9 cellular contexts compared by ENCODE assay signal in the genomic region with DNA sequence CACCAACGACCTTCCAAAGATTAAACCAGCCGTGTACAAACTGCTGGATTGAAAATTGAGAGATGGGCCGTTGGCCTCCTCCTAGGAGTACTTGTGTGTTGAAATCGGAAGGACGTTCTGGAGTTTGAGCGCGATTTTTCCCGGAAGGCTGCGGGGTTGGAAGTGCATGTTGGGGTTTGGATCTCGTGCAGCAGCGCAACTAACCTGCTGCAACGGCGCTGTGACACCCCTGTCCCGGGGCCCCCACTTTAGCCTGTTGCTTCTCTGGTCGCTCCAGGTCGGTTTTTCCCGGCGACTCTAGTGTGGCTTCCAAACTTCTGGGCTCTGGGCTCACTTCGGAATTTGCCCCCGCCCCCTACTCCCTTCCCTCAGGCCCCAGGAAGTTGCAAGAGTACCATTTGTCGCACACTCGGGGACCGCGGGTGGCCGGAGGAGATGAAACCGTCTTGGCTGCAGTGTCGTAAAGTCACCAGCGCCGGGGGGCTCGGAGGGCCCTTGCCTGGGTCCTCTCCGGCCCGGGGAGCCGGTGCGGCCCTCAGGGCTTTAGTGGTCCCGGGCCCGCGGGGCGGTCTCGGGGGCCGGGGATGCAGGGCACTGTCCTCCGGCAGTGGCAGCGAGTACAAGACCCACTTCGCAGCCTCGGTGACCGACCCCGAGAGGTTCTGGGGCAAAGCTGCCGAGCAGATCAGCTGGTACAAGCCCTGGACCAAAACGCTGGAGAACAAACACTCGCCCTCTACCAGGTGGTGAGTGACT. TPM values are rescaled to one million over a fixed set of nuclear protein-coding genes. Genes with fewer than 3 reads are reported as not detected.
DNase-seq lines count a peak whose midpoint lies in the region; ATAC-seq and TF ChIP-seq lines count a peak whose summit lies in the region.
"Had no signal": no experiment of that assay in that cellular context is flagged by ENCODE, and none has a peak within 500 bp of the region (broad histone marks: within the 10 kb centered on the region; RNA-seq: fewer than 3 reads in every experiment).

A gene with protein sequence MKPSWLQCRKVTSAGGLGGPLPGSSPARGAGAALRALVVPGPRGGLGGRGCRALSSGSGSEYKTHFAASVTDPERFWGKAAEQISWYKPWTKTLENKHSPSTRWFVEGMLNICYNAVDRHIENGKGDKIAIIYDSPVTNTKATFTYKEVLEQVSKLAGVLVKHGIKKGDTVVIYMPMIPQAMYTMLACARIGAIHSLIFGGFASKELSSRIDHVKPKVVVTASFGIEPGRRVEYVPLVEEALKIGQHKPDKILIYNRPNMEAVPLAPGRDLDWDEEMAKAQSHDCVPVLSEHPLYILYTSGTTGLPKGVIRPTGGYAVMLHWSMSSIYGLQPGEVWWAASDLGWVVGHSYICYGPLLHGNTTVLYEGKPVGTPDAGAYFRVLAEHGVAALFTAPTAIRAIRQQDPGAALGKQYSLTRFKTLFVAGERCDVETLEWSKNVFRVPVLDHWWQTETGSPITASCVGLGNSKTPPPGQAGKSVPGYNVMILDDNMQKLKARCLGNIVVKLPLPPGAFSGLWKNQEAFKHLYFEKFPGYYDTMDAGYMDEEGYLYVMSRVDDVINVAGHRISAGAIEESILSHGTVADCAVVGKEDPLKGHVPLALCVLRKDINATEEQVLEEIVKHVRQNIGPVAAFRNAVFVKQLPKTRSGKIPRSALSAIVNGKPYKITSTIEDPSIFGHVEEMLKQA (plus strand): TSS at position 394 of the 756 bp plus-strand sequence. CDS start 42 bp downstream, at position 436.

- ATAC-seq in IMR-90 (ENCODE audit: low read depth) (peak; percentile 67), left lung (peak; percentile 80)

- H3K9me1 ChIP-seq in IMR-90 (ENCODE audit: insufficient read depth, low read length) = 0 out of 2 replicates have a peak, but pooled peaks cover 3% of the 10 kb centered on the region

- peak within 1 kb of the TSS; percentile 26 for H2BK120ac ChIP-seq in IMR-90 (ENCODE audit: low read depth, low read length)

- H3K36me3 ChIP-seq in IMR-90 (ENCODE audit: control insufficient read depth, insufficient read depth, low read length) = no peaks in the 10 kb centered on the region
- H3K36me3 ChIP-seq in left lung = no peaks in the 10 kb centered on the region
- no peaks in the 10 kb centered on the region for H3K36me3 ChIP-seq in suprapubic skin

- in situ Hi-C loops in IMR-90 (cut with MboI; ENCODE audit: low sequenced_read_pairs) = no loop called here

- H3K4me3 ChIP-seq in IMR-90 (ENCODE audit: insufficient read depth, low read depth, low read length) = peak within 1 kb of the TSS; percentile 31
- peak within 1 kb of the TSS; percentile 46 to 57 for H3K4me3 ChIP-seq in left lung
- peak within 1 kb of the TSS; percentile 62 for H3K4me3 ChIP-seq in suprapubic skin

- H3K9me3 ChIP-seq in IMR-90 (ENCODE audit: control insufficient read depth, insufficient read depth, low read length) = no peaks in the 10 kb centered on the region
- no peaks in the 10 kb centered on the region for H3K9me3 ChIP-seq in left lung
- no peaks in the 10 kb centered on the region for H3K9me3 ChIP-seq in suprapubic skin

- peak within 1 kb of the TSS; percentile 38; the same call in 1 of the 2 replicates for H3K9ac ChIP-seq in IMR-90 (ENCODE audit: low read depth, low read length)

- BruUV-seq in IMR-90 (replicated peaks; lab: Mats Ljungman, UMichigan) = no TSS peak

- CTCF ChIA-PET in IMR-90 (lab: Yijun Ruan, JAX) = no interaction called here

- peaks cover 24% of the 10 kb centered on the region for H3K27me3 Mint-ChIP-seq in dendritic cell treated with granulocyte-macrophage colony-stimulating factor and Interleukin-4, amounts not matched to agents 40 ng/mL and 50 ng/mL, for 4 days

- H3K4me1 Mint-ChIP-seq in dendritic cell treated with granulocyte-macrophage colony-stimulating factor and Interleukin-4, amounts not matched to agents 40 ng/mL and 50 ng/mL, for 4 days (ENCODE audit: low read depth) = peaks cover 18% of the 10 kb centered on the region

- H3K4me2 ChIP-seq in IMR-90 (ENCODE audit: low read depth, low read length) = peak within 1 kb of the TSS; percentile 70

- H3K14ac ChIP-seq in IMR-90 (replicated peaks; ENCODE audit: low read depth, low read length) = peak within 1 kb of the TSS; percentile 25; the same call in 1 of the 2 replicates

- DNase-seq in IMR-90 = no peak
- DNase-seq in left lung = peak; percentile 56 to 75
- peak; percentile 73 to 83 for DNase-seq in suprapubic skin (ENCODE audit: low spot score in 2 of 2)
- DNase-seq in SHP77 (lab: John Stamatoyannopoulos, UW) = no peak
- no peak for DNase-seq in SIG-M5 (lab: John Stamatoyannopoulos, UW)
- no peak for DNase-seq in A172 (ENCODE audit: low spot score)
- no peak for DNase-seq in activated CD8-positive, alpha-beta memory T cell treated with anti-CD3 and anti-CD28 coated beads, Interleukin-2, amount 50 U/mL, for 48 hours

- H3K27me3 ChIP-seq in IMR-90 (ENCODE audit: control insufficient read depth, insufficient read depth, low read length) = no peaks in the 10 kb centered on the region; the same call in 1 of the 2 replicates
- peaks cover 0 to 22% of the 10 kb centered on the region in 2 donors for H3K27me3 ChIP-seq in left lung
- peaks cover 7% of the 10 kb centered on the region for H3K27me3 ChIP-seq in suprapubic skin

- WGBS in IMR-90 (ENCODE audit: extremely low coverage in 2 of 2, insufficient read length in 1 of 2), 2 experiments = 12% methylated on average over 19 of the region's 49 CpGs; no CpG with 5 or more reads in 1 of the 2 experiments
- WGBS in suprapubic skin = 4% methylated on average over 23 of the region's 49 CpGs

- no peak within 1 kb of the TSS for H3K27ac Mint-ChIP-seq in dendritic cell treated with granulocyte-macrophage colony-stimulating factor and Interleukin-4, amounts not matched to agents 40 ng/mL and 50 ng/mL, for 4 days
- H3K27ac Mint-ChIP-seq: stimulated activated naive CD8-positive, alpha-beta T cell treated with anti-CD3 and anti-CD28 coated beads, Interleukin-15, Interleukin-2, amounts not matched to agents 100 ng/mL and 50 ng/mL, for 24 hours had no signal

- no peak within 1 kb of the TSS for H2AK5ac ChIP-seq in IMR-90 (ENCODE audit: low read depth, low read length)

- H3K23ac ChIP-seq in IMR-90 (ENCODE audit: low read depth, low read length) = peak within 1 kb of the TSS; percentile 27; the same call in 1 of the 2 replicates

- no peaks in the 10 kb centered on the region for H4K20me1 ChIP-seq in IMR-90 (ENCODE audit: insufficient read depth, low read length)

- H2BK20ac ChIP-seq in IMR-90 (ENCODE audit: low read depth, low read length) = no peak within 1 kb of the TSS

- peak within 1 kb of the TSS; percentile 93 for H2AFZ ChIP-seq in IMR-90 (replicated peaks; ENCODE audit: low read length, poor library complexity)

- POLR2A ChIA-PET in IMR-90 (lab: Charles Lee; ENCODE audit: unreplicated experiment) = no interaction called here

- no peak for TF ChIP-seq POLR2A in IMR-90 (IDR thresholded peaks at IDR 0.05; ENCODE audit: low read depth, low read length)
- TF ChIP-seq POLR2A in suprapubic skin (IDR thresholded peaks at IDR 0.05) = no peak

- H3K4me1 ChIP-seq in IMR-90 (ENCODE audit: control insufficient read depth, insufficient read depth, low read length) (peaks cover 2% of the 10 kb centered on the region; the same call in 1 of the 2 replicates), left lung (no peaks in the 10 kb centered on the region), suprapubic skin (peaks cover 9% of the 10 kb centered on the region)

- dilution Hi-C loops in IMR-90 (cut with HindIII; ENCODE audit: low sequenced_read_pairs, unreplicated experiment) = no loop called here

- no peaks in the 10 kb centered on the region for H3K79me1 ChIP-seq in IMR-90 (ENCODE audit: low read depth in 1 of 2, low read length in 2 of 2)

- H3K4ac ChIP-seq in IMR-90 (ENCODE audit: low read depth, low read length) = 0 out of 2 replicates have a peak within 1 kb of the TSS, but pooled peaks have one; percentile 7

- TF ChIP-seq RAD21 in IMR-90 (IDR thresholded peaks at IDR 0.05; ENCODE audit: low read length) = no peak

- no peak for TF ChIP-seq EP300 in suprapubic skin (IDR thresholded peaks at IDR 0.05)

- H3K56ac ChIP-seq in IMR-90 (ENCODE audit: extremely low read depth, insufficient read depth, low read length) = no peak within 1 kb of the TSS

- H4K5ac ChIP-seq in IMR-90 (ENCODE audit: low read depth, low read length) = no peak within 1 kb of the TSS; the same call in 1 of the 2 replicates

- H2BK5ac ChIP-seq in IMR-90 (ENCODE audit: low read depth, low read length, poor library complexity, severe bottlenecking) = no peak within 1 kb of the TSS

- H3K4me3 Mint-ChIP-seq in dendritic cell treated with granulocyte-macrophage colony-stimulating factor and Interleukin-4, amounts not matched to agents 40 ng/mL and 50 ng/mL, for 4 days = peak within 1 kb of the TSS; percentile 57
- H3K4me3 Mint-ChIP-seq: stimulated activated naive CD8-positive, alpha-beta T cell treated with anti-CD3 and anti-CD28 coated beads, Interleukin-15, Interleukin-2, amounts not matched to agents 100 ng/mL and 50 ng/mL, for 24 hours had no signal

- intact Hi-C loops in IMR-90 (cut with micrococcal nuclease) = no loop called here
- intact Hi-C loops in dendritic cell treated with granulocyte-macrophage colony-stimulating factor and Interleukin-4, amounts not matched to agents 40 ng/mL and 50 ng/mL, for 4 days (cut with micrococcal nuclease) = no loop called here
- intact Hi-C loops in left lung (cut with DNase I) = no loop called here

- no peaks in the 10 kb centered on the region for H3K9me3 Mint-ChIP-seq in dendritic cell treated with granulocyte-macrophage colony-stimulating factor and Interleukin-4, amounts not matched to agents 40 ng/mL and 50 ng/mL, for 4 days

- H4K91ac ChIP-seq in IMR-90 (ENCODE audit: insufficient read depth, low read depth, low read length) = no peak within 1 kb of the TSS

- peak within 1 kb of the TSS; percentile 62 for H2AK9ac ChIP-seq in IMR-90 (replicated peaks; ENCODE audit: low read depth, low read length, poor library complexity)

- peak within 1 kb of the TSS; percentile 21 to 53; a peak in 1 of 4 replicates for H4K8ac ChIP-seq in IMR-90 (ENCODE audit: low read depth in 2 of 2, low read length in 2 of 2)

- no peak within 1 kb of the TSS; the same call in 1 of the 2 replicates for H3K18ac ChIP-seq in IMR-90 (ENCODE audit: low read depth, low read length)

- no peaks in the 10 kb centered on the region for H3K36me3 Mint-ChIP-seq in dendritic cell treated with granulocyte-macrophage colony-stimulating factor and Interleukin-4, amounts not matched to agents 40 ng/mL and 50 ng/mL, for 4 days (ENCODE audit: low read depth)

- H3K27ac ChIP-seq in IMR-90 (ENCODE audit: insufficient read depth, low read length) (no peak within 1 kb of the TSS), left lung (peak within 1 kb of the TSS; percentile 62 to 85), suprapubic skin (peak within 1 kb of the TSS; percentile 78)

- no peak for TF ChIP-seq CTCF in IMR-90 (conservative IDR thresholded peaks at IDR 0.05; ENCODE audit: low read depth, low read length)
- TF ChIP-seq CTCF in left lung (IDR thresholded peaks at IDR 0.05) = no peak
- TF ChIP-seq CTCF in suprapubic skin (IDR thresholded peaks at IDR 0.05) = no peak

- no peak within 1 kb of the TSS; the same call in 2 of the 3 replicates for H2BK15ac ChIP-seq in IMR-90 (ENCODE audit: low read depth, low read length)

RNA-seq across cellular contexts. Expression of the gene that starts here (rescaled TPM):
- total RNA-seq in IMR-90 (2012; rRNA removed) (1.4 and 2.0 TPM in 2 replicates), left lung (10 to 100 TPM; 22.9 to 42.7 TPM), suprapubic skin (10 to 100 TPM in 1 of 4 donors, 1 to 10 TPM in 3; 4.0 to 10.4 (median 6.2) TPM)
- 0.47 and 0.84 TPM in 2 replicates for polyA plus RNA-seq in IMR-90 (2012; rRNA removed)
- 0.25 and 0.27 TPM in 2 replicates for polyA plus RNA-seq in IMR-90 (2012; cell fraction: cytosol; rRNA removed)
- polyA plus RNA-seq in IMR-90 (2012; cell fraction: nucleus; rRNA removed; ENCODE audit: low replicate concordance) = 0.27 and 1.3 TPM in 2 replicates
- not detected in 2 replicates for total RNA-seq in A172 (2014; rRNA removed; shearing (Covaris generic))

Comparison
In these comparisons a context has a peak if more than half of its experiments do, and no peak if none do; other contexts are left out.
1. DNase-seq: peak in left lung (2 of 2) and suprapubic skin (2 of 2); none in IMR-90 (single experiment), SHP77 (0 of 2), SIG-M5 (single experiment), A172 (single experiment) and activated CD8-positive, alpha-beta memory T cell treated with anti-CD3 and anti-CD28 coated beads, Interleukin-2, amount 50 U/mL, for 48 hours (single experiment).
2. Peak in every context shown above with its lines, with median percentiles within 50 percentile points of each other: H3K4me3 ChIP-seq.